In the genomic region with DNA sequence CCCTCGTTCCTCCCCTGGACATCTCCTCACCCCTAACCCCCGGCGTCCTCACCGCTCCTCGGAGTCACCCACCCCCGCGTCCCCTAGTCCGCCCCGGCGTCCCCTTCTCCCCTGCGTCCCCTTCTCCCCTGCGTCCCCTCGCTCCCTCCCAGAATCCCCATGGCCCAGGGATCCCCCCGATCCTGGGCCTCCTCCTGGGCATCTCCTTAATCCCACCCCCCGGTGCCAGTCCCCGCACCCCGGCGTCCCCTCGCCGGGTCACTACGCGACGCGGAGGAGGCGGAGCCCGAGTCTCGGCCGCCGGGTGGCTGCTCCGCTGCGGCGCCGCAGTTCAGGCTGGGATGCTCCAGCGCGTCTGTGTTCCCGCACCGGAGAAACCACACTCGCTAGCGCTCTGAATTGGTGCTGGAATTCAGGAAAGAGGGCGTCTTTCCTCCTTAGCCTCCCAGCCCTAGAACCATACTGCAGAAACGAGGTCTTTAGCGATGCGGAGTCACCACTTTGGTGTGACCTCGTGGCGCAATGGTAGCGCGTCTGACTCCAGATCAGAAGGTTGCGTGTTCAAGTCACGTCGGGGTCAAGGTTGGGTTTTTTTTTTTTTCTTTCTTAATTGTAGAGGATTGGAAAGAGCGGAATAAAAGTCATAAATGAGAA, we compare ENCODE assay signal across 8 cellular contexts. TPM values are rescaled to one million over a fixed set of nuclear protein-coding genes. Genes with fewer than 3 reads are reported as not detected.
DNase-seq lines count a peak whose midpoint lies in the region; ATAC-seq and TF ChIP-seq lines count a peak whose summit lies in the region.

No MANE protein-coding gene starts in this region.

- no peak for TF ChIP-seq CTCF in HFFc6 (IDR thresholded peaks at IDR 0.05)
- TF ChIP-seq CTCF in prostate gland (IDR thresholded peaks at IDR 0.05) = peak in 2 of 4 experiments; percentile 15 to 16

- intact Hi-C loops in right cardiac atrium (cut with DNase I) = loop anchor here in 1 of 4 donors (5.0 kb wide), 1 partner anchor 130 kb away; the partner anchor contains the start of gene MAPK7
- intact Hi-C loops in prostate gland (cut with DNase I) = loop anchor here (5.0 kb wide), 2 partner anchors 35 to 145 kb away; partner anchors contain the start of gene B9D1

- peak overlapping the region; percentile 66 for H3K9ac ChIP-seq in ES-I3 (ENCODE audit: low read depth, low read length)

- H3K9me3 ChIP-seq in ES-I3 (ENCODE audit: control insufficient read depth, insufficient read depth, low read length) (no peaks in the 10 kb centered on the region), right cardiac atrium (ENCODE audit: control insufficient read depth, low read length) (no peaks in the 10 kb centered on the region), prostate gland (no peaks in the 10 kb centered on the region)

- TF ChIP-seq POLR2A in prostate gland (IDR thresholded peaks at IDR 0.05) = peak; percentile 17

- H3K27ac ChIP-seq in right cardiac atrium (ENCODE audit: low read length) (peak overlapping the region; percentile 26), prostate gland (peak overlapping the region; percentile 89 to 94), urinary bladder (ENCODE audit: low read depth) (peak overlapping the region; percentile 84)

- H3K36me3 ChIP-seq in ES-I3 (ENCODE audit: insufficient read depth, low read length) = no peaks in the 10 kb centered on the region
- no peaks in the 10 kb centered on the region for H3K36me3 ChIP-seq in prostate gland
- H3K36me3 ChIP-seq in urinary bladder (ENCODE audit: insufficient read depth) = no peaks in the 10 kb centered on the region

- H3K27ac Mint-ChIP-seq in HFFc6 = peak overlapping the region; percentile 21; the same call in 1 of the 2 replicates
- peak overlapping the region; percentile 91 for H3K27ac Mint-ChIP-seq in T-helper 2 cell treated with Interferon-gamma antibody and Interleukin-4, amounts not matched to agents 5 μg/mL and 100 μg/mL, for 36 hours

- H3K4me3 ChIP-seq in right cardiac atrium (ENCODE audit: low read length) (peak overlapping the region; percentile 72), prostate gland (peak overlapping the region; percentile 63 to 75), urinary bladder (ENCODE audit: low read depth, low read length) (peak overlapping the region; percentile 62)

- H3K4me3 Mint-ChIP-seq in HFFc6 = peak overlapping the region; percentile 86
- peak overlapping the region; percentile 87 for H3K4me3 Mint-ChIP-seq in T-helper 2 cell treated with Interferon-gamma antibody and Interleukin-4, amounts not matched to agents 5 μg/mL and 100 μg/mL, for 36 hours

- H3K9me3 Mint-ChIP-seq in HFFc6 = no peaks in the 10 kb centered on the region; the same call in 1 of the 2 replicates
- no peaks in the 10 kb centered on the region for H3K9me3 Mint-ChIP-seq in T-helper 2 cell treated with Interferon-gamma antibody and Interleukin-4, amounts not matched to agents 5 μg/mL and 100 μg/mL, for 36 hours

- peaks cover 7% of the 10 kb centered on the region for H3K4me1 Mint-ChIP-seq in HFFc6 (ENCODE audit: low read depth)
- peaks cover 7% of the 10 kb centered on the region for H3K4me1 Mint-ChIP-seq in T-helper 2 cell treated with Interferon-gamma antibody and Interleukin-4, amounts not matched to agents 5 μg/mL and 100 μg/mL, for 36 hours (ENCODE audit: low read depth)

- peaks cover 11% of the 10 kb centered on the region for H3K27me3 Mint-ChIP-seq in HFFc6 (ENCODE audit: insufficient read depth)
- peaks cover 25% of the 10 kb centered on the region for H3K27me3 Mint-ChIP-seq in T-helper 2 cell treated with Interferon-gamma antibody and Interleukin-4, amounts not matched to agents 5 μg/mL and 100 μg/mL, for 36 hours (ENCODE audit: low read depth)

- H3K4me1 ChIP-seq in ES-I3 (ENCODE audit: insufficient read depth, low read length) = peaks cover 3% of the 10 kb centered on the region; the same call in 1 of the 2 replicates
- H3K4me1 ChIP-seq in right cardiac atrium (ENCODE audit: control insufficient read depth, insufficient read depth, low read length) = no peaks in the 10 kb centered on the region
- H3K4me1 ChIP-seq in prostate gland (replicated peaks) = no peaks in the 10 kb centered on the region
- no peaks in the 10 kb centered on the region for H3K4me1 ChIP-seq in urinary bladder (ENCODE audit: insufficient read depth)

- WGBS in right cardiac atrium = under 1% methylated on average over 51 of the region's 51 CpGs
- WGBS in prostate gland = under 1% methylated on average over 29 of the region's 51 CpGs
- WGBS in urinary bladder = under 1% methylated on average over 51 of the region's 51 CpGs

- peak; percentile 92 for DNase-seq in HFFc6
- DNase-seq in NCI-H1417 (lab: John Stamatoyannopoulos, UW) = peak; percentile 65 to 94 (median 85)
- peak; percentile 74 for DNase-seq in T-helper 2 cell treated with Interferon-gamma antibody and Interleukin-4, amounts not matched to agents 5 μg/mL and 100 μg/mL, for 36 hours (ENCODE audit: low spot score)
- peak; percentile 54 to 97 (median 86) for DNase-seq in anterior cingulate cortex (lab: John Stamatoyannopoulos, UW)
- peak; percentile 85 to 94 (median 93) for DNase-seq in right cardiac atrium
- peak; percentile 91 for DNase-seq in prostate gland (ENCODE audit: low spot score)

- no peaks in the 10 kb centered on the region for H3K36me3 Mint-ChIP-seq in HFFc6 (ENCODE audit: low read depth)
- peaks cover 2% of the 10 kb centered on the region for H3K36me3 Mint-ChIP-seq in T-helper 2 cell treated with Interferon-gamma antibody and Interleukin-4, amounts not matched to agents 5 μg/mL and 100 μg/mL, for 36 hours (ENCODE audit: low read depth)

- H3K27me3 ChIP-seq in right cardiac atrium (ENCODE audit: control insufficient read depth, insufficient read depth) (no peaks in the 10 kb centered on the region), prostate gland (replicated peaks; ENCODE audit: insufficient read depth) (no peaks in the 10 kb centered on the region)

- peak; percentile 93 to 95 for ATAC-seq in right cardiac atrium

RNA-seq across cellular contexts. Expression of gene SLC47A1, which starts 25.9 kb away (rescaled TPM):
- total RNA-seq in HFFc6 (2021; fragmentation: NEBNext Ultra II Directional; extraction: Animal tissue kit (Norgen Biotek cat#: 25700)) = under 1 TPM in 1 of 6 experiments, not detected in 5; 0.14 TPM
- total RNA-seq in right cardiac atrium = 1 to 10 TPM; 1.6 to 2.5 (median 2.1) TPM
- polyA plus RNA-seq in right cardiac atrium = 0.77 TPM
- total RNA-seq in prostate gland = 10 to 100 TPM in 1 of 2 donors, 1 to 10 TPM in 1; 4.5 to 20.0 TPM
- 0.53 TPM for total RNA-seq in urinary bladder
- 1.6 TPM for polyA plus RNA-seq in urinary bladder

Comparison
In these comparisons a context has a peak if more than half of its experiments do, and no peak if none do; other contexts are left out.
1. Peak in every context shown above with its lines: DNase-seq, ATAC-seq, H3K4me3 ChIP-seq and H3K27ac ChIP-seq.
2. H3K27ac ChIP-seq: peak in every context shown above with its lines; median percentile 92 in prostate gland; 84 in urinary bladder; 26 in right cardiac atrium.